14 cellular contexts compared by ENCODE assay signal in the genomic region with DNA sequence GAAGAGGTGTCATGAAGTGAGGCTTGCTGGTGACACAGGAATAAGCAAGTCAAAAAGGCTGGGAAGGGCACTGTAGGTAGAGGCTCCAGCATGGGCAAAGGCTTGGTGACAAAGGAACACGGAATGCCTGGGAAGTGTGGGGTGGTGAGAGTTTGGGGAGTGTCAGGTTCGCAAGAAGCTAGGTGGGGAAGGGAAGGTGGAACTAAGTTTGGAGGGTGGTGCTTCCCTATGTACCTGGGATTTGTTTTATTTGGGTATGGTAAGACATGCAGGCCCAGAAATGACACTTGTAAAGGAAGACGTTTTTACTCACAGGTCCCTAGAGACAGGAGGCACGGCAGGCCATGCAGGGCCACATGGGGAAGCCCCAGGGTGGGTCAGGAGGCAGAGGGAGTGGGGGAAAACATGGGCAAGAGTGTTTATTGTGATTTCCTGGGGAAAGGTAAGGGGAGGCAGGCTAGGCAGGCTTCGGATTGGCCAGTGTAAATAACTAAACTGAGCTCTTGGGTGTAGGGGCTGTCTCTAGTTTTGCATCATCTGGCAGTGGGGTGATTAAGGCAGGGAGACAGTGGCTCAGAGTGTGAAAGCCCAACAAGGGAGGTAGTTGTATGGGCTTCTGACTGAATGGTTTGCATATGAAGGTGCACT. TPM values are rescaled to one million over a fixed set of nuclear protein-coding genes. Genes with fewer than 3 reads are reported as not detected.
A peak's percentile ranks its signal among the peaks of the same experiment; 100 is the strongest.
DNase-seq lines count a peak whose midpoint lies in the region; ATAC-seq and TF ChIP-seq lines count a peak whose summit lies in the region.
"Had no signal": no experiment of that assay in that cellular context is flagged by ENCODE, and none has a peak within 500 bp of the region (broad histone marks: within the 10 kb centered on the region; RNA-seq: fewer than 3 reads in every experiment).

No MANE protein-coding gene starts in this region.

- no peaks in the 10 kb centered on the region for H3F3A ChIP-seq in neural progenitor cell (ENCODE audit: low read depth)

- no peaks in the 10 kb centered on the region for H3K36me3 ChIP-seq in neural progenitor cell

- H3K9me3 Mint-ChIP-seq in nephron progenitor cell (peaks cover 41% of the 10 kb centered on the region), neural progenitor cell (peaks cover 11% of the 10 kb centered on the region)
- H3K9me3 Mint-ChIP-seq in CD4-positive, alpha-beta T cell = no peaks in the 10 kb centered on the region
- H3K9me3 Mint-ChIP-seq: natural killer cell treated with Interleukin-12 subunit alpha and Interleukin-12 subunit beta and Interleukin-15 and Interleukin-18, amount 100 ng/mL, for 72 hours had no signal

- no peaks in the 10 kb centered on the region for H3K9me3 ChIP-seq in neural progenitor cell (ENCODE audit: low read depth)
- no peaks in the 10 kb centered on the region for H3K9me3 ChIP-seq in CD4-positive, alpha-beta T cell (ENCODE audit: control insufficient read depth, low read length)
- H3K9me3 ChIP-seq: body of pancreas had no signal

- H3K4me1 ChIP-seq in neural progenitor cell = no peaks in the 10 kb centered on the region
- H3K4me1 ChIP-seq: body of pancreas had no signal

- H3K4me3 ChIP-seq in neural progenitor cell = no peak overlapping the region
- H3K4me3 ChIP-seq: body of pancreas had no signal

- ATAC-seq in GM18873 (IDR thresholded peaks at IDR 0.05; ENCODE audit: low FRiP score, unreplicated experiment) (peak; percentile 98), GM21717 (IDR thresholded peaks at IDR 0.05; ENCODE audit: unreplicated experiment) (peak; percentile 92), HG03108 (IDR thresholded peaks at IDR 0.05; ENCODE audit: unreplicated experiment) (peak; percentile 96)
- ATAC-seq in CD4-positive, alpha-beta T cell (ENCODE audit: poor library complexity) = no peak
- ATAC-seq: body of pancreas, esophagus mucosa had no signal

- POLR2A ChIA-PET in CD4-positive, alpha-beta T cell (lab: Charles Lee) = no interaction called here

- H3K9ac ChIP-seq in neural progenitor cell = no peak overlapping the region

- intact Hi-C loops in CD4-positive, alpha-beta T cell (cut with DNase I, micrococcal nuclease) = loop anchor here in 1 of 2 experiments (10.0 kb wide), 1 partner anchor 145 kb away; no protein-coding TSS in a partner anchor

- H3K27me3 Mint-ChIP-seq in nephron progenitor cell (ENCODE audit: low read depth, poor library complexity) (no peaks in the 10 kb centered on the region), neural progenitor cell (ENCODE audit: insufficient read depth, low read depth) (peaks cover 7% of the 10 kb centered on the region)
- H3K27me3 Mint-ChIP-seq in CD4-positive, alpha-beta T cell = no peaks in the 10 kb centered on the region

- H3K27ac Mint-ChIP-seq in nephron progenitor cell (peak overlapping the region; percentile 10), neural progenitor cell (no peak overlapping the region)
- no peak overlapping the region for H3K27ac Mint-ChIP-seq in CD4-positive, alpha-beta T cell

- CTCF ChIA-PET in CD4-positive, alpha-beta T cell (lab: Charles Lee) = no interaction called here

- H2AFZ ChIP-seq in neural progenitor cell (replicated peaks) = no peak overlapping the region

- H3K4me2 ChIP-seq in neural progenitor cell = no peak overlapping the region

- H3K27ac ChIP-seq in neural progenitor cell = no peak overlapping the region
- no peak overlapping the region for H3K27ac ChIP-seq in CD4-positive, alpha-beta T cell (ENCODE audit: low read depth, low read length)
- H3K27ac ChIP-seq: body of pancreas had no signal

- H4K20me1 ChIP-seq in neural progenitor cell (ENCODE audit: low read depth) = no peaks in the 10 kb centered on the region

- H3K36me3 Mint-ChIP-seq in nephron progenitor cell (ENCODE audit: low read depth) (peaks cover 17% of the 10 kb centered on the region), neural progenitor cell (peaks cover 3% of the 10 kb centered on the region)
- H3K36me3 Mint-ChIP-seq in CD4-positive, alpha-beta T cell (ENCODE audit: low read depth) = no peaks in the 10 kb centered on the region
- H3K36me3 Mint-ChIP-seq: natural killer cell treated with Interleukin-12 subunit alpha and Interleukin-12 subunit beta and Interleukin-15 and Interleukin-18, amount 100 ng/mL, for 72 hours had no signal

- H3K79me2 ChIP-seq in neural progenitor cell (ENCODE audit: low read depth) = no peaks in the 10 kb centered on the region

- no peak overlapping the region for H3K4me3 Mint-ChIP-seq in nephron progenitor cell
- H3K4me3 Mint-ChIP-seq in neural progenitor cell = no peak overlapping the region
- no peak overlapping the region for H3K4me3 Mint-ChIP-seq in CD4-positive, alpha-beta T cell
- H3K4me3 Mint-ChIP-seq: natural killer cell treated with Interleukin-12 subunit alpha and Interleukin-12 subunit beta and Interleukin-15 and Interleukin-18, amount 100 ng/mL, for 72 hours had no signal

- DNase-seq in nephron progenitor cell = no peak
- DNase-seq in GM03348 (ENCODE audit: low spot score) = no peak
- DNase-seq in neural progenitor cell (ENCODE audit: low spot score) = no peak
- DNase-seq in cerebellum (ENCODE audit: low spot score) = no peak
- no peak for DNase-seq in CD4-positive, alpha-beta T cell
- DNase-seq: body of pancreas; NCI-H69; stimulated activated CD4-positive, alpha-beta T cell treated with anti-CD3 and anti-CD28 coated beads, Interleukin-15, amount 100 ng/mL, for 24 hours had no signal

- TF ChIP-seq CTCF in nephron progenitor cell (IDR thresholded peaks at IDR 0.05) = no peak
- no peak for TF ChIP-seq CTCF in neural progenitor cell (IDR thresholded peaks at IDR 0.05)
- no peak for TF ChIP-seq CTCF in CD4-positive, alpha-beta T cell (IDR thresholded peaks at IDR 0.05)

- H3K27me3 ChIP-seq in neural progenitor cell = no peaks in the 10 kb centered on the region
- H3K27me3 ChIP-seq in CD4-positive, alpha-beta T cell (ENCODE audit: control insufficient read depth, insufficient read depth, low read length) = no peaks in the 10 kb centered on the region
- H3K27me3 ChIP-seq: body of pancreas had no signal

- H3K4me1 Mint-ChIP-seq in nephron progenitor cell (peaks cover 9% of the 10 kb centered on the region), neural progenitor cell (peaks cover 3% of the 10 kb centered on the region)
- no peaks in the 10 kb centered on the region for H3K4me1 Mint-ChIP-seq in CD4-positive, alpha-beta T cell (ENCODE audit: low read depth)

RNA-seq across cellular contexts. Expression of a gene that starts 52.1 kb away (rescaled TPM):
- 0.06 and 0.11 TPM in 2 replicates for total RNA-seq in neural progenitor cell (ENCODE audit: low replicate concordance)
- total RNA-seq in cerebellum = 0.36 TPM
- under 1 TPM; 0.16 to 0.31 TPM for total RNA-seq in CD4-positive, alpha-beta T cell
- total RNA-seq: LHCN-M2 had no signal
